10 cellular contexts compared by ENCODE assay signal in genomic region chr7:116426428-116427156, GRCh38.
DNase-seq lines count a peak whose midpoint lies in the region; ATAC-seq, FAIRE-seq and TF ChIP-seq lines count a peak whose summit lies in the region.
"Had no signal": no experiment of that assay in that cellular context is flagged by ENCODE, and none has a peak within 500 bp of the region (broad histone marks: within the 10 kb centered on the region; RNA-seq: fewer than 3 reads in every experiment).

No MANE protein-coding gene starts in this region.

- H3K4me3 ChIP-seq in liver (ENCODE audit: low read depth in 1 of 3, low read length in 3 of 3) (no peak overlapping the region), HepG2 (replicated peaks in 1 of 3; ENCODE audit: insufficient read depth in 1 of 3, low read depth in 2 of 3, low read length in 3 of 3) (no peak overlapping the region), astrocyte of the spinal cord (ENCODE audit: low read depth, low read length) (no peak overlapping the region), keratinocyte (ENCODE audit: control insufficient read depth in 2 of 3, extremely low read depth in 1 of 3, insufficient read depth in 2 of 3, low read depth in 1 of 3, low read length in 3 of 3) (no peak overlapping the region)
- H3K4me3 ChIP-seq: suprapubic skin had no signal

- dilution Hi-C loops in keratinocyte (cut with MboI; ENCODE audit: extremely low pct_ligation_motif_present, low sequenced_read_pairs), result no loop called here

- POLR2A ChIA-PET in HepG2 (lab: Yijun Ruan, JAX), result no interaction called here

- H3K9me3 ChIP-seq in liver (ENCODE audit: control insufficient read depth in 4 of 4, low read length in 3 of 4), result no peaks in the 10 kb centered on the region
- H3K9me3 ChIP-seq in HepG2 (ENCODE audit: low read length), result no peaks in the 10 kb centered on the region
- H3K9me3 ChIP-seq in keratinocyte (ENCODE audit: control insufficient read depth, low read depth, low read length), result no peaks in the 10 kb centered on the region
- H3K9me3 ChIP-seq: suprapubic skin had no signal

- TF ChIP-seq POLR2A in HepG2 (IDR thresholded peaks at IDR 0.05; ENCODE audit: insufficient read depth in 1 of 2, low read depth in 2 of 2, low read length in 2 of 2), result no peak

- no peak overlapping the region for H3K9ac ChIP-seq in liver (ENCODE audit: low read depth in 1 of 2, low read length in 2 of 2)
- H3K9ac ChIP-seq in HepG2 (ENCODE audit: insufficient read depth, low read depth, low read length), result no peak overlapping the region
- H3K9ac ChIP-seq in keratinocyte (ENCODE audit: control insufficient read depth, extremely low read depth, insufficient read depth, low read length), result no peak overlapping the region

- no peak overlapping the region for H2AFZ ChIP-seq in HepG2 (ENCODE audit: low read length)
- no peak overlapping the region for H2AFZ ChIP-seq in keratinocyte (ENCODE audit: control insufficient read depth, low read length)

- WGBS in liver, result 69% methylated on average over 4 of the region's 4 CpGs
- 7% methylated on average over 4 of the region's 4 CpGs for WGBS in HepG2 (ENCODE audit: low lambda C conversion rate)

- H3K9me3 Mint-ChIP-seq in glutamatergic neuron (ENCODE audit: unreplicated experiment), result peaks cover 1% of the 10 kb centered on the region
- H3K9me3 Mint-ChIP-seq: CD4-positive, CD25-positive, alpha-beta regulatory T cell had no signal

- in situ Hi-C loops in HepG2 (cut with HindIII; ENCODE audit: extremely low pct_ligation_motif_present, low pct_unique_long_range_greater_than_20kb) (no loop called here), astrocyte of the spinal cord (cut with HindIII; ENCODE audit: low sequenced_read_pairs) (no loop called here), G401 (cut with HindIII; ENCODE audit: low sequenced_read_pairs) (no loop called here)

- H3K79me2 ChIP-seq in HepG2 (ENCODE audit: insufficient read depth, low read length) (no peaks in the 10 kb centered on the region), keratinocyte (ENCODE audit: control insufficient read depth, insufficient read depth, low read length) (no peaks in the 10 kb centered on the region)

- no peaks in the 10 kb centered on the region for H4K20me1 ChIP-seq in HepG2 (ENCODE audit: insufficient read depth, low read length)
- no peaks in the 10 kb centered on the region for H4K20me1 ChIP-seq in keratinocyte (ENCODE audit: control insufficient read depth, extremely low read depth, insufficient read depth, low read length)

- no peaks in the 10 kb centered on the region for H3K36me3 Mint-ChIP-seq in glutamatergic neuron (ENCODE audit: unreplicated experiment)
- H3K36me3 Mint-ChIP-seq: CD4-positive, CD25-positive, alpha-beta regulatory T cell had no signal

- intact Hi-C loops in HepG2 (cut with micrococcal nuclease; ENCODE audit: unreplicated experiment), result no loop called here

- H3K4me2 ChIP-seq in HepG2 (ENCODE audit: low read depth, low read length), result no peak overlapping the region
- H3K4me2 ChIP-seq in keratinocyte (ENCODE audit: control insufficient read depth, extremely low read depth, insufficient read depth, low read depth, low read length), result no peak overlapping the region

- ATAC-seq in HepG2 (no peak), HG03439 (IDR thresholded peaks at IDR 0.05; ENCODE audit: unreplicated experiment) (no peak)

- no peaks in the 10 kb centered on the region for H3K4me1 Mint-ChIP-seq in glutamatergic neuron (ENCODE audit: low read depth, unreplicated experiment)
- H3K4me1 Mint-ChIP-seq: CD4-positive, CD25-positive, alpha-beta regulatory T cell had no signal

- TF ChIP-seq EP300 in HepG2 (IDR thresholded peaks at IDR 0.05; ENCODE audit: low read depth in 2 of 2, low read length in 2 of 2), result no peak
- no peak for TF ChIP-seq EP300 in HepG2 (CRISPR knock-in tag; IDR thresholded peaks at IDR 0.05; ENCODE audit: borderline replicate concordance)

- H3K36me3 ChIP-seq in liver (ENCODE audit: control insufficient read depth in 4 of 4, insufficient read depth in 3 of 4, low read depth in 1 of 4, low read length in 3 of 4) (no peaks in the 10 kb centered on the region), HepG2 (replicated peaks in 1 of 2; ENCODE audit: control insufficient read depth in 1 of 2, insufficient read depth in 2 of 2, low read length in 2 of 2) (no peaks in the 10 kb centered on the region), keratinocyte (ENCODE audit: control insufficient read depth in 2 of 2, extremely low read depth in 1 of 2, insufficient read depth in 2 of 2, low read length in 2 of 2) (no peaks in the 10 kb centered on the region)
- H3K36me3 ChIP-seq: suprapubic skin had no signal

- H3K27ac ChIP-seq in liver (ENCODE audit: low read depth in 1 of 2, low read length in 2 of 2) (no peak overlapping the region), HepG2 (ENCODE audit: extremely low read length, insufficient read depth, low read length) (no peak overlapping the region), keratinocyte (ENCODE audit: control insufficient read depth, insufficient read depth, low read length) (no peak overlapping the region)
- H3K27ac ChIP-seq: suprapubic skin had no signal

- no peak overlapping the region for H3K27ac Mint-ChIP-seq in glutamatergic neuron (ENCODE audit: unreplicated experiment)
- H3K27ac Mint-ChIP-seq: CD4-positive, CD25-positive, alpha-beta regulatory T cell had no signal

- H3K27me3 ChIP-seq in liver (ENCODE audit: control insufficient read depth in 4 of 4, insufficient read depth in 4 of 4, low read length in 3 of 4) (no peaks in the 10 kb centered on the region), HepG2 (ENCODE audit: control insufficient read depth in 1 of 2, insufficient read depth in 2 of 2, low read length in 2 of 2) (no peaks in the 10 kb centered on the region), keratinocyte (ENCODE audit: control insufficient read depth, extremely low read depth, insufficient read depth, low read length) (no peaks in the 10 kb centered on the region)
- H3K27me3 ChIP-seq: suprapubic skin had no signal

- no peak for TF ChIP-seq CTCF in liver (IDR thresholded peaks at IDR 0.05; ENCODE audit: low read depth, low read length, missing input control)
- no peak for TF ChIP-seq CTCF in HepG2 (CRISPR knock-in tag; IDR thresholded peaks at IDR 0.05)
- TF ChIP-seq CTCF in astrocyte of the spinal cord (IDR thresholded peaks at IDR 0.05; ENCODE audit: low read depth, low read length), result no peak
- TF ChIP-seq CTCF in keratinocyte (optimal IDR thresholded peaks at IDR 0.05 in 1 of 3, IDR thresholded peaks at IDR 0.05 in 1 of 3, conservative IDR thresholded peaks at IDR 0.05 in 1 of 3; ENCODE audit: extremely low read depth in 1 of 3, insufficient read depth in 2 of 3, low read length in 3 of 3), result no peak
- TF ChIP-seq CTCF in glutamatergic neuron (IDR thresholded peaks at IDR 0.05; ENCODE audit: partially characterized antibody, unreplicated experiment), result no peak

- no peak overlapping the region for H3K4me3 Mint-ChIP-seq in glutamatergic neuron (ENCODE audit: unreplicated experiment)
- H3K4me3 Mint-ChIP-seq: CD4-positive, CD25-positive, alpha-beta regulatory T cell had no signal

- CTCF ChIA-PET in HepG2 (lab: Yijun Ruan, JAX; ENCODE audit: low intra/inter-chr PET ratio, low total read pairs), result no interaction called here

- TF ChIP-seq RAD21 in liver (IDR thresholded peaks at IDR 0.05) (no peak), HepG2 (CRISPR knock-in tag; IDR thresholded peaks at IDR 0.05) (no peak)

- H3K4me1 ChIP-seq in liver (ENCODE audit: control insufficient read depth in 4 of 4, insufficient read depth in 4 of 4, low read length in 3 of 4) (no peaks in the 10 kb centered on the region), HepG2 (ENCODE audit: insufficient read depth, low read length) (no peaks in the 10 kb centered on the region), keratinocyte (ENCODE audit: control insufficient read depth, extremely low read depth, insufficient read depth, low read length) (peaks cover 22% of the 10 kb centered on the region)

- FAIRE-seq in HepG2 (lab: Jason Lieb, UNC) (no peak), keratinocyte (lab: Jason Lieb, UNC) (peak; percentile 79)

- no peaks in the 10 kb centered on the region for H3K9me1 ChIP-seq in keratinocyte (ENCODE audit: control insufficient read depth, extremely low read depth, insufficient read depth, low read length)

- BruUV-seq in HepG2 (replicated peaks; lab: Mats Ljungman, UMichigan), result no TSS peak

- H3K27me3 Mint-ChIP-seq in glutamatergic neuron (ENCODE audit: unreplicated experiment), result peaks cover 2% of the 10 kb centered on the region
- H3K27me3 Mint-ChIP-seq: CD4-positive, CD25-positive, alpha-beta regulatory T cell had no signal

- DNase-seq in HepG2 (ENCODE audit: low spot score) (no peak), astrocyte of the spinal cord (ENCODE audit: low read depth, low spot score) (peak; percentile 89), keratinocyte (ENCODE audit: low read depth, low spot score) (peak; percentile 83), glutamatergic neuron (no peak), G401 (ENCODE audit: low spot score) (no peak), ecto neural progenitor cell (ENCODE audit: low spot score) (no peak)
- DNase-seq: CD4-positive, CD25-positive, alpha-beta regulatory T cell had no signal

TF ChIP-seq in liver, 16 proteins besides CTCF, POLR2A, EP300 and RAD21:
- no peak for TF ChIP-seq NR2F2 (IDR thresholded peaks at IDR 0.05)
- TF ChIP-seq JUND (IDR thresholded peaks at IDR 0.05), result peak; percentile 88 to 89

TF ChIP-seq in HepG2, 621 proteins besides CTCF, POLR2A, EP300 and RAD21:
- no peak for TF ChIP-seq REPIN1 (CRISPR knock-in tag; IDR thresholded peaks at IDR 0.05; ENCODE audit: borderline replicate concordance, low read depth)
- TF ChIP-seq KLF16 (CRISPR knock-in tag; IDR thresholded peaks at IDR 0.05), result no peak
- TF ChIP-seq ZKSCAN5 (CRISPR knock-in tag; IDR thresholded peaks at IDR 0.05), result no peak

Comparison
In these comparisons a context has a peak if more than half of its experiments do, and no peak if none do; other contexts are left out.
1. DNase-seq: peak in astrocyte of the spinal cord (single experiment) and keratinocyte (single experiment); none in HepG2 (single experiment), glutamatergic neuron (single experiment), G401 (single experiment) and ecto neural progenitor cell (single experiment).